ENCODE assay signal across 1 cellular context in genomic region chr9:103188966-103189365, GRCh38.
TF ChIP-seq lines count a peak whose summit lies in the region.

No MANE protein-coding gene starts in this region.

TF ChIP-seq in H1, 55 proteins besides CTCF, POLR2A, EP300 and RAD21:
- TF ChIP-seq PHF8 (conservative IDR thresholded peaks at IDR 0.05; ENCODE audit: low read depth, low read length) (no peak), JUN (IDR thresholded peaks at IDR 0.05; ENCODE audit: low read depth, low read length) (no peak), GTF2F1 (IDR thresholded peaks at IDR 0.05; ENCODE audit: borderline replicate concordance, low read depth, low read length) (no peak), KDM4A (IDR thresholded peaks at IDR 0.05; ENCODE audit: low read depth, low read length, severe bottlenecking) (no peak), BACH1 (IDR thresholded peaks at IDR 0.05; ENCODE audit: low read length) (no peak), CREB1 (IDR thresholded peaks at IDR 0.05) (no peak), TCF12 (IDR thresholded peaks at IDR 0.05; ENCODE audit: low read depth, low read length) (no peak), SP4 (IDR thresholded peaks at IDR 0.05; ENCODE audit: low read length) (no peak), KDM1A (IDR thresholded peaks at IDR 0.05; ENCODE audit: borderline replicate concordance, low read length) (no peak), ZNF274 (IDR thresholded peaks at IDR 0.05; ENCODE audit: borderline replicate concordance, extremely low read depth, low read length) (no peak), CEBPB (IDR thresholded peaks at IDR 0.05; ENCODE audit: low read depth, low read length) (no peak), TBP (IDR thresholded peaks at IDR 0.05; ENCODE audit: low read depth, low read length) (no peak), E2F6 (IDR thresholded peaks at IDR 0.05) (no peak), SIRT6 (IDR thresholded peaks at IDR 0.05; ENCODE audit: low read length) (no peak), POU5F1 (IDR thresholded peaks at IDR 0.05; ENCODE audit: low read depth, low read length) (no peak), TAF1 (IDR thresholded peaks at IDR 0.05; ENCODE audit: low read depth, low read length) (no peak), SRF (IDR thresholded peaks at IDR 0.05; ENCODE audit: low read depth, low read length) (no peak), ASH2L (IDR thresholded peaks at IDR 0.05; ENCODE audit: low read length) (no peak)
